ENCODE assay signal across 14 cellular contexts in genomic region chr1:44576456-44577150, GRCh38.
A peak's percentile ranks its signal among the peaks of the same experiment; 100 is the strongest.
DNase-seq lines count a peak whose midpoint lies in the region; ATAC-seq, FAIRE-seq and TF ChIP-seq lines count a peak whose summit lies in the region.
"Had no signal": no experiment of that assay in that cellular context is flagged by ENCODE, and none has a peak within 500 bp of the region (broad histone marks: within the 10 kb centered on the region; RNA-seq: fewer than 3 reads in every experiment).

No MANE protein-coding gene starts in this region.

- ATAC-seq in GM23338 (peak; percentile 88), RWPE2 (ENCODE audit: low read depth) (0 out of 3 replicates have a peak, but pooled peaks have one; percentile 19), esophagus mucosa (peak; percentile 43), omental fat pad (ENCODE audit: low FRiP score) (no peak)
- no peak for ATAC-seq in activated CD8-positive, alpha-beta T cell treated with anti-CD3 and anti-CD28 coated beads, Interleukin-2, amount 10 ng/mL, durations not matched to agents 7 days and 5 days
- ATAC-seq: stimulated activated effector memory CD8-positive, alpha-beta T cell treated with anti-CD3 and anti-CD28 coated beads, Interleukin-12 subunit alpha, Interleukin-12 subunit beta, amount 100 ng/mL, for 72 hours had no signal

- DNase-seq in GM23338 (ENCODE audit: low spot score) (peak; percentile 30), RWPE2 (ENCODE audit: low spot score) (no peak), nucleus accumbens (lab: John Stamatoyannopoulos, UW) (peak in 45 of 56 donors; percentile 6 to 79 (median 46)), GM12892 (ENCODE audit: insufficient read length) (no peak), omental fat pad (ENCODE audit: low spot score) (no peak)
- no peak for DNase-seq in activated CD8-positive, alpha-beta T cell treated with anti-CD3 and anti-CD28 coated beads, Interleukin-2, amount 10 ng/mL, durations not matched to agents 7 days and 5 days
- DNase-seq in stimulated activated CD4-positive, alpha-beta T cell treated with anti-CD3 and anti-CD28 coated beads, Interleukin-1b, Interleukin-23, amount 100 ng/mL, for 48 hours: no peak
- DNase-seq: activated CD4-positive, CD25-positive, alpha-beta regulatory T cell treated with anti-CD3 and anti-CD28 coated beads, Interleukin-2, amount 50 U/mL, for 72 hours; stimulated activated CD4-positive, alpha-beta T cell treated with anti-CD3 and anti-CD28 coated beads, Interleukin-2, amount 100 ng/mL, for 48 hours had no signal

- H3K4me2 ChIP-seq in GM23338: peak overlapping the region; percentile 49; the same call in 1 of the 2 replicates

- no peak for FAIRE-seq in GM12892 (lab: Jason Lieb, UNC)

- no peaks in the 10 kb centered on the region for H3K36me3 Mint-ChIP-seq in GM23338 (ENCODE audit: low read depth)
- H3K36me3 Mint-ChIP-seq in activated CD8-positive, alpha-beta T cell treated with anti-CD3 and anti-CD28 coated beads, Interleukin-2, amount 10 ng/mL, durations not matched to agents 7 days and 5 days (ENCODE audit: low read depth): no peaks in the 10 kb centered on the region
- H3K36me3 Mint-ChIP-seq: activated naive CD8-positive, alpha-beta T cell; stimulated activated effector memory CD8-positive, alpha-beta T cell treated with anti-CD3 and anti-CD28 coated beads, Interleukin-12 subunit alpha, Interleukin-12 subunit beta, amount 100 ng/mL, for 72 hours had no signal

- H3K9me2 ChIP-seq in GM23338 (ENCODE audit: insufficient read depth): peaks cover 11% of the 10 kb centered on the region; the same call in 1 of the 2 replicates

- no peaks in the 10 kb centered on the region for H3F3A ChIP-seq in GM23338 (replicated peaks; ENCODE audit: low read depth)

- H3K27ac Mint-ChIP-seq in GM23338: no peak overlapping the region
- H3K27ac Mint-ChIP-seq in activated CD8-positive, alpha-beta T cell treated with anti-CD3 and anti-CD28 coated beads, Interleukin-2, amount 10 ng/mL, durations not matched to agents 7 days and 5 days: no peak overlapping the region
- H3K27ac Mint-ChIP-seq: activated naive CD8-positive, alpha-beta T cell; B cell; stimulated activated effector memory CD8-positive, alpha-beta T cell treated with anti-CD3 and anti-CD28 coated beads, Interleukin-12 subunit alpha, Interleukin-12 subunit beta, amount 100 ng/mL, for 72 hours had no signal

- H3K27me3 Mint-ChIP-seq in GM23338 (ENCODE audit: insufficient read depth, low read depth, poor library complexity): peaks cover 8% of the 10 kb centered on the region
- peaks cover 14% of the 10 kb centered on the region for H3K27me3 Mint-ChIP-seq in activated CD8-positive, alpha-beta T cell treated with anti-CD3 and anti-CD28 coated beads, Interleukin-2, amount 10 ng/mL, durations not matched to agents 7 days and 5 days (ENCODE audit: low read depth)
- H3K27me3 Mint-ChIP-seq: activated naive CD8-positive, alpha-beta T cell had no signal

- H3K79me2 ChIP-seq in GM23338 (replicated peaks; ENCODE audit: insufficient read depth): no peaks in the 10 kb centered on the region

- H3K36me3 ChIP-seq in GM23338 (ENCODE audit: insufficient read depth) (no peaks in the 10 kb centered on the region), RWPE2 (ENCODE audit: low read depth) (no peaks in the 10 kb centered on the region)
- H3K36me3 ChIP-seq: right atrium auricular region had no signal

- peak overlapping the region; percentile 45; the same call in 1 of the 2 replicates for H3K27ac ChIP-seq in GM23338 (ENCODE audit: low read depth)
- no peak overlapping the region for H3K27ac ChIP-seq in RWPE2 (ENCODE audit: poor library complexity, severe bottlenecking)
- H3K27ac ChIP-seq: right atrium auricular region had no signal

- H4K20me1 ChIP-seq in GM23338 (replicated peaks; ENCODE audit: insufficient read depth): no peaks in the 10 kb centered on the region; the same call in 1 of the 2 replicates

- H3K4me1 ChIP-seq in GM23338 (ENCODE audit: insufficient read depth) (peaks cover 23% of the 10 kb centered on the region), RWPE2 (ENCODE audit: insufficient read depth, poor library complexity, severe bottlenecking) (peaks cover 3% of the 10 kb centered on the region)
- H3K4me1 ChIP-seq: right atrium auricular region had no signal

- H3K27me3 ChIP-seq in GM23338 (ENCODE audit: insufficient read depth): no peaks in the 10 kb centered on the region
- H3K27me3 ChIP-seq in RWPE2 (ENCODE audit: insufficient read depth, poor library complexity, severe bottlenecking): no peaks in the 10 kb centered on the region
- H3K27me3 ChIP-seq: right atrium auricular region had no signal

- no peaks in the 10 kb centered on the region for H3K9me3 Mint-ChIP-seq in GM23338
- H3K9me3 Mint-ChIP-seq in activated CD8-positive, alpha-beta T cell treated with anti-CD3 and anti-CD28 coated beads, Interleukin-2, amount 10 ng/mL, durations not matched to agents 7 days and 5 days (ENCODE audit: insufficient read depth): no peaks in the 10 kb centered on the region
- H3K9me3 Mint-ChIP-seq: stimulated activated effector memory CD8-positive, alpha-beta T cell treated with anti-CD3 and anti-CD28 coated beads, Interleukin-12 subunit alpha, Interleukin-12 subunit beta, amount 100 ng/mL, for 72 hours had no signal

- TF ChIP-seq CTCF in GM23338 (conservative IDR thresholded peaks at IDR 0.05; ENCODE audit: low read depth in 2 of 2) (no peak), RWPE2 (IDR thresholded peaks at IDR 0.05; ENCODE audit: poor library complexity, severe bottlenecking) (no peak), omental fat pad (IDR thresholded peaks at IDR 0.05) (no peak)

- POLR2A ChIA-PET in activated CD8-positive, alpha-beta T cell treated with anti-CD3 and anti-CD28 coated beads, Interleukin-2, amount 10 ng/mL, durations not matched to agents 7 days and 5 days (lab: Charles Lee): no interaction called here

- peaks cover 31% of the 10 kb centered on the region for H3K4me1 Mint-ChIP-seq in GM23338
- H3K4me1 Mint-ChIP-seq in activated CD8-positive, alpha-beta T cell treated with anti-CD3 and anti-CD28 coated beads, Interleukin-2, amount 10 ng/mL, durations not matched to agents 7 days and 5 days (ENCODE audit: low read depth): no peaks in the 10 kb centered on the region
- H3K4me1 Mint-ChIP-seq: B cell; stimulated activated effector memory CD8-positive, alpha-beta T cell treated with anti-CD3 and anti-CD28 coated beads, Interleukin-12 subunit alpha, Interleukin-12 subunit beta, amount 100 ng/mL, for 72 hours had no signal

- H3K4me3 ChIP-seq in GM23338 (no peak overlapping the region), RWPE2 (ENCODE audit: severe bottlenecking) (no peak overlapping the region)
- H3K4me3 ChIP-seq: right atrium auricular region had no signal

- CTCF ChIA-PET in activated CD8-positive, alpha-beta T cell treated with anti-CD3 and anti-CD28 coated beads, Interleukin-2, amount 10 ng/mL, durations not matched to agents 7 days and 5 days (lab: Charles Lee): interaction anchor here (1.0 to 1.7 kb wide), 3 partner anchors 18 to 359 kb away, joined by 3 to 6 read pairs (median 3); no protein-coding TSS in a partner anchor

- TF ChIP-seq POLR2A in GM12892 (IDR thresholded peaks at IDR 0.05; ENCODE audit: low read depth, low read length): no peak

- no peaks in the 10 kb centered on the region for H3K9me3 ChIP-seq in RWPE2 (ENCODE audit: severe bottlenecking)
- H3K9me3 ChIP-seq: right atrium auricular region had no signal

- H3K4me3 Mint-ChIP-seq in GM23338: no peak overlapping the region
- no peak overlapping the region for H3K4me3 Mint-ChIP-seq in activated CD8-positive, alpha-beta T cell treated with anti-CD3 and anti-CD28 coated beads, Interleukin-2, amount 10 ng/mL, durations not matched to agents 7 days and 5 days
- H3K4me3 Mint-ChIP-seq: activated naive CD8-positive, alpha-beta T cell; B cell; stimulated activated effector memory CD8-positive, alpha-beta T cell treated with anti-CD3 and anti-CD28 coated beads, Interleukin-12 subunit alpha, Interleukin-12 subunit beta, amount 100 ng/mL, for 72 hours had no signal

- no peak overlapping the region for H2AFZ ChIP-seq in GM23338

TF ChIP-seq in GM23338, 12 proteins besides CTCF, POLR2A, EP300 and RAD21 (continues in another document):
- TF ChIP-seq NANOG (IDR thresholded peaks at IDR 0.05; ENCODE audit: borderline replicate concordance) (no peak), ETS1 (IDR thresholded peaks at IDR 0.05) (no peak), REST (IDR thresholded peaks at IDR 0.05; ENCODE audit: unreplicated experiment) (no peak), ZNF331 (CRISPR knock-in tag; IDR thresholded peaks at IDR 0.05; ENCODE audit: low read depth) (no peak)

Comparison
In these comparisons a context has a peak if more than half of its experiments do, and no peak if none do; other contexts are left out.
1. ATAC-seq: peak in GM23338 (single experiment), RWPE2 (single experiment) and esophagus mucosa (single experiment); none in activated CD8-positive, alpha-beta T cell treated with anti-CD3 and anti-CD28 coated beads, Interleukin-2, amount 10 ng/mL, durations not matched to agents 7 days and 5 days (single experiment) and omental fat pad (single experiment).
2. DNase-seq: peak in GM23338 (single experiment) and nucleus accumbens (45 of 56); none in RWPE2 (single experiment), activated CD8-positive, alpha-beta T cell treated with anti-CD3 and anti-CD28 coated beads, Interleukin-2, amount 10 ng/mL, durations not matched to agents 7 days and 5 days (single experiment), GM12892 (single experiment), omental fat pad (single experiment) and stimulated activated CD4-positive, alpha-beta T cell treated with anti-CD3 and anti-CD28 coated beads, Interleukin-1b, Interleukin-23, amount 100 ng/mL, for 48 hours (single experiment).